Comparison of ENCODE assay signal across 17 cellular contexts in the genomic region with DNA sequence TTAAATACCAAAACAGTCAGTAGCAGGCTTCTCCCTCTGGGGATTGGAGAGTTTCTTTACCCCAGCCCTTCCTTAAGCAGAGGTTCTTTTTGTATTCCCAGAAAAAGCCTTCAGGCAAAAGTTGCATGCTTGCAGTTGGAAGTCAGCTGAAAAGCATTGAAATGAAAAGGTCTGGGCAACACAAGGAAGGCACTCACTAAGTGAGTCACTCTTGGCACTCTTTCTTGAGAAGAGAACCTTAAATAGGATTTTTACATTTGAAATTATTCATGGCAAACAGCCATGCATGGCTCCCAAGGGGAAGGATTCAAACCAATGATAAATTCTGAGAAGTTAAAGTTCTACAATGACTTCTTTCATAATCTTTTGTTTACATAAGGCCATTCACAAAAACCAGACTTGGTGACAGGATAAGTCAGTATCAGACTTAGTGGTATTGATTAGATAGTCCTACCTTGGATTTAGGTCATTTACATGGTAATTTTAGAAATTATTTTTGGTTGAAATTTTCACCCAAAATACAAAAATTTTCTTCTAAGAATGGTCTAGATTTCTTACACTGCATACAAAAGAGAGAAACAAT.
DNase-seq lines count a peak whose midpoint lies in the region; TF ChIP-seq lines count a peak whose summit lies in the region.
"Had no signal": no experiment of that assay in that cellular context is flagged by ENCODE, and none has a peak within 500 bp of the region (broad histone marks: within the 10 kb centered on the region; RNA-seq: fewer than 3 reads in every experiment).

No MANE protein-coding gene starts in this region.

- peaks cover 7% of the 10 kb centered on the region for H3K9me3 Mint-ChIP-seq in activated CD4-positive, alpha-beta T cell treated with anti-CD3 and anti-CD28 coated beads, Interleukin-2, amount 10 ng/mL, durations not matched to agents 7 days and 5 days
- H3K9me3 Mint-ChIP-seq: H9 had no signal

- H3K27ac Mint-ChIP-seq in activated CD4-positive, alpha-beta T cell treated with anti-CD3 and anti-CD28 coated beads, Interleukin-2, amount 10 ng/mL, durations not matched to agents 7 days and 5 days = no peak overlapping the region
- H3K27ac Mint-ChIP-seq: activated naive CD4-positive, alpha-beta T cell treated with anti-CD3 and anti-CD28 coated beads, Interleukin-2, amount 50 U/mL, for 72 hours; H9; progenitor cell of endocrine pancreas had no signal

- H3K4me3 Mint-ChIP-seq in activated CD4-positive, alpha-beta T cell treated with anti-CD3 and anti-CD28 coated beads, Interleukin-2, amount 10 ng/mL, durations not matched to agents 7 days and 5 days = no peak overlapping the region
- H3K4me3 Mint-ChIP-seq: H9 had no signal

- no peak for TF ChIP-seq CTCF in kidney epithelial cell (IDR thresholded peaks at IDR 0.05; ENCODE audit: insufficient read depth, low read length, poor library complexity, severe bottlenecking)

- H3K27me3 Mint-ChIP-seq in activated CD4-positive, alpha-beta T cell treated with anti-CD3 and anti-CD28 coated beads, Interleukin-2, amount 10 ng/mL, durations not matched to agents 7 days and 5 days = no peaks in the 10 kb centered on the region
- H3K27me3 Mint-ChIP-seq: progenitor cell of endocrine pancreas had no signal

- CTCF ChIA-PET in activated CD4-positive, alpha-beta T cell treated with anti-CD3 and anti-CD28 coated beads, Interleukin-2, amount 10 ng/mL, durations not matched to agents 7 days and 5 days (lab: Charles Lee) = no interaction called here

- DNase-seq in ELF-1 (ENCODE audit: low read depth, low spot score) (peak; percentile 29), RKO (ENCODE audit: low spot score) (peak; percentile 12), dedifferentiated amniotic fluid mesenchymal stem cell (ENCODE audit: extremely low spot score) (peak; percentile 94), kidney epithelial cell (ENCODE audit: low read depth) (peak; percentile 42), H7 (no peak), DMS114 treated with DMSO at 0.1 percent for 48 hours (lab: John Stamatoyannopoulos, UW; ENCODE audit: unreplicated experiment) (no peak), T-helper 2 cell (no peak)
- DNase-seq in activated CD4-positive, alpha-beta T cell treated with anti-CD3 and anti-CD28 coated beads, Interleukin-2, amount 10 ng/mL, durations not matched to agents 7 days and 5 days = no peak
- DNase-seq: activated CD4-positive, CD25-positive, alpha-beta regulatory T cell; activated CD8-positive, alpha-beta memory T cell treated with anti-CD3 and anti-CD28 coated beads, Interleukin-2, amount 50 U/mL, for 4 hours; DMS 273 treated with DMSO at 0.1 percent for 48 hours; H9; MM.1S; NCI-H2107; thyroid gland had no signal

- POLR2A ChIA-PET in activated CD4-positive, alpha-beta T cell treated with anti-CD3 and anti-CD28 coated beads, Interleukin-2, amount 10 ng/mL, durations not matched to agents 7 days and 5 days (lab: Charles Lee) = no interaction called here

- H3K27me3 ChIP-seq in kidney epithelial cell (ENCODE audit: control insufficient read depth, insufficient read depth, low read length) (no peaks in the 10 kb centered on the region), H7 (ENCODE audit: control insufficient read depth, insufficient read depth, low read length) (no peaks in the 10 kb centered on the region)
- H3K27me3 ChIP-seq: thyroid gland had no signal

- H3K4me1 Mint-ChIP-seq in activated CD4-positive, alpha-beta T cell treated with anti-CD3 and anti-CD28 coated beads, Interleukin-2, amount 10 ng/mL, durations not matched to agents 7 days and 5 days = no peaks in the 10 kb centered on the region

- no peaks in the 10 kb centered on the region for H3K36me3 Mint-ChIP-seq in activated CD4-positive, alpha-beta T cell treated with anti-CD3 and anti-CD28 coated beads, Interleukin-2, amount 10 ng/mL, durations not matched to agents 7 days and 5 days (ENCODE audit: low read depth)
- H3K36me3 Mint-ChIP-seq: activated naive CD4-positive, alpha-beta T cell treated with anti-CD3 and anti-CD28 coated beads, Interleukin-2, amount 50 U/mL, for 72 hours had no signal

- H3K4me3 ChIP-seq in kidney epithelial cell (ENCODE audit: low read depth, low read length) (no peak overlapping the region), H7 (ENCODE audit: insufficient read depth, low read depth, low read length) (no peak overlapping the region)
- H3K4me3 ChIP-seq: thyroid gland had no signal

- no peaks in the 10 kb centered on the region for H3K36me3 ChIP-seq in kidney epithelial cell (ENCODE audit: control insufficient read depth, insufficient read depth, low read length)
- H3K36me3 ChIP-seq in H7 (replicated peaks; ENCODE audit: control insufficient read depth, insufficient read depth, low read length) = no peaks in the 10 kb centered on the region
- H3K36me3 ChIP-seq: thyroid gland had no signal

Comparison
In these comparisons a context has a peak if more than half of its experiments do, and no peak if none do; other contexts are left out.
1. DNase-seq: peak in ELF-1 (single experiment), RKO (single experiment), dedifferentiated amniotic fluid mesenchymal stem cell (single experiment) and kidney epithelial cell (single experiment); none in H7 (single experiment), DMS114 treated with DMSO at 0.1 percent for 48 hours (single experiment), activated CD4-positive, alpha-beta T cell treated with anti-CD3 and anti-CD28 coated beads, Interleukin-2, amount 10 ng/mL, durations not matched to agents 7 days and 5 days (single experiment) and T-helper 2 cell (0 of 5).